Comparison of ENCODE assay signal across 8 cellular contexts in genomic region chr18:21179590-21180220, GRCh38.
A peak's percentile ranks its signal among the peaks of the same experiment; 100 is the strongest.
DNase-seq lines count a peak whose midpoint lies in the region; ATAC-seq, FAIRE-seq and TF ChIP-seq lines count a peak whose summit lies in the region.

No MANE protein-coding gene starts in this region.

- H3K36me3 Mint-ChIP-seq in astrocyte (ENCODE audit: low read depth, unreplicated experiment): no peaks in the 10 kb centered on the region

- whole genome bisulfite sequencing in SK-N-SH (ENCODE audit: low lambda C conversion rate): 22% methylated on average over 7 of the region's 7 CpGs
- no CpG with 5 or more reads among the region's 7 CpGs for WGBS in iPS DF 6.9 (ENCODE audit: insufficient coverage, insufficient read length)

- peaks cover 5% of the 10 kb centered on the region for H3K27me3 Mint-ChIP-seq in astrocyte (ENCODE audit: low read depth, unreplicated experiment)

- H3K27ac ChIP-seq in SK-N-SH (ENCODE audit: low read depth in 2 of 2, low read length in 1 of 2) (no peak overlapping the region), astrocyte (ENCODE audit: low read depth, low read length) (no peak overlapping the region), iPS DF 6.9 (ENCODE audit: low read length) (no peak overlapping the region)

- H3K4me1 Mint-ChIP-seq in astrocyte (ENCODE audit: low read depth, unreplicated experiment): no peaks in the 10 kb centered on the region

- no peaks in the 10 kb centered on the region for H3K9me2 ChIP-seq in SK-N-SH

- H3K79me2 ChIP-seq in SK-N-SH (ENCODE audit: insufficient read depth) (no peaks in the 10 kb centered on the region), astrocyte (ENCODE audit: insufficient read depth, low read length) (no peaks in the 10 kb centered on the region)

- H3K36me3 ChIP-seq in H7 (replicated peaks; ENCODE audit: control insufficient read depth, insufficient read depth, low read length) (no peaks in the 10 kb centered on the region), SK-N-SH (replicated peaks in 1 of 2; ENCODE audit: control insufficient read depth in 1 of 2, insufficient read depth in 2 of 2, low read length in 1 of 2) (no peaks in the 10 kb centered on the region), astrocyte (ENCODE audit: insufficient read depth, low read length) (no peaks in the 10 kb centered on the region), iPS DF 6.9 (ENCODE audit: control insufficient read depth, insufficient read depth, low read length) (no peaks in the 10 kb centered on the region)

- peak overlapping the region; percentile 73; the same call in 1 of the 2 replicates for H2AFZ ChIP-seq in SK-N-SH (ENCODE audit: low read depth)
- no peak overlapping the region for H2AFZ ChIP-seq in astrocyte (ENCODE audit: low read depth, low read length)

- H3K9me3 ChIP-seq in SK-N-SH: no peaks in the 10 kb centered on the region
- no peaks in the 10 kb centered on the region for H3K9me3 ChIP-seq in astrocyte (ENCODE audit: insufficient read depth, low read depth, low read length)
- H3K9me3 ChIP-seq in iPS DF 6.9 (ENCODE audit: control insufficient read depth, insufficient read depth, low read length): no peaks in the 10 kb centered on the region

- H3K27me3 ChIP-seq in H7 (ENCODE audit: control insufficient read depth, insufficient read depth, low read length) (no peaks in the 10 kb centered on the region; the same call in 1 of the 2 replicates), SK-N-SH (ENCODE audit: insufficient read depth) (no peaks in the 10 kb centered on the region), astrocyte (ENCODE audit: insufficient read depth, low read length) (no peaks in the 10 kb centered on the region), iPS DF 6.9 (ENCODE audit: control insufficient read depth, insufficient read depth, low read length) (no peaks in the 10 kb centered on the region)

- H3K4me1 ChIP-seq in SK-N-SH (ENCODE audit: control insufficient read depth in 1 of 2, insufficient read depth in 2 of 2, low read depth in 1 of 2, low read length in 1 of 2) (no peaks in the 10 kb centered on the region), astrocyte (ENCODE audit: insufficient read depth, low read length) (no peaks in the 10 kb centered on the region), iPS DF 6.9 (ENCODE audit: control insufficient read depth, insufficient read depth, low read length) (no peaks in the 10 kb centered on the region)

- CTCF ChIA-PET in SK-N-SH (lab: Yijun Ruan, JAX): interaction anchor here (0.6 to 2.7 kb wide), 22 partner anchors 9 to 894 kb away, joined by 3 to 12 read pairs (median 3); no protein-coding TSS in a partner anchor

- H4K20me1 ChIP-seq in SK-N-SH (ENCODE audit: insufficient read depth) (no peaks in the 10 kb centered on the region), astrocyte (ENCODE audit: insufficient read depth, low read length) (no peaks in the 10 kb centered on the region)

- H3K9ac ChIP-seq in SK-N-SH: no peak overlapping the region
- H3K9ac ChIP-seq in astrocyte (ENCODE audit: low read length): no peak overlapping the region

- no peak overlapping the region for H3K27ac Mint-ChIP-seq in astrocyte (ENCODE audit: unreplicated experiment)

- H3K4me3 ChIP-seq in H7 (ENCODE audit: insufficient read depth, low read depth, low read length) (no peak overlapping the region), SK-N-SH (ENCODE audit: low read depth in 2 of 2, low read length in 1 of 2) (peak overlapping the region in 1 of 2 experiments; percentile 4; a peak in 1 of 4 replicates), astrocyte (ENCODE audit: insufficient read depth, low read depth, low read length) (no peak overlapping the region), iPS DF 6.9 (ENCODE audit: low read length) (no peak overlapping the region)

- H3K4me2 ChIP-seq in SK-N-SH (no peak overlapping the region), astrocyte (ENCODE audit: low read length) (no peak overlapping the region)

- POLR2A ChIA-PET in SK-N-SH (lab: Yijun Ruan, JAX): no interaction called here

- TF ChIP-seq RAD21 in SK-N-SH (IDR thresholded peaks at IDR 0.05; ENCODE audit: low read length): peak; percentile 84

- no peaks in the 10 kb centered on the region for H3K9me3 Mint-ChIP-seq in astrocyte (ENCODE audit: unreplicated experiment)

- H3F3A ChIP-seq in SK-N-SH (replicated peaks; ENCODE audit: insufficient read depth): no peaks in the 10 kb centered on the region

- peak; percentile 37 for FAIRE-seq in astrocyte (lab: Jason Lieb, UNC)

- peak; percentile 87 for TF ChIP-seq CTCF in SK-N-SH (IDR thresholded peaks at IDR 0.05)
- peak; percentile 81 for TF ChIP-seq CTCF in astrocyte (IDR thresholded peaks at IDR 0.05; ENCODE audit: insufficient read depth, low read depth, low read length)

- no peak for ATAC-seq in HG03196 (IDR thresholded peaks at IDR 0.05; ENCODE audit: unreplicated experiment)

- no peak overlapping the region for H3K4me3 Mint-ChIP-seq in astrocyte (ENCODE audit: unreplicated experiment)

- DNase-seq in GM04504 (ENCODE audit: low read depth): peak; percentile 46
- peak; percentile 62 for DNase-seq in H7
- peak; percentile 87 for DNase-seq in NAMALWA (ENCODE audit: low spot score)
- peak; percentile 45 for DNase-seq in SK-N-SH
- DNase-seq in astrocyte (ENCODE audit: low read depth): peak; percentile 39
- peak; percentile 50 for DNase-seq in iPS DF 6.9 (ENCODE audit: low read depth, low spot score)
- peak; percentile 7 to 28 for DNase-seq in stimulated activated CD4-positive, alpha-beta T cell treated with anti-CD3 and anti-CD28 coated beads, Interleukin-15, amount 100 ng/mL, for 48 hours (ENCODE audit: low read depth in 2 of 2)

- TF ChIP-seq EP300 in SK-N-SH (IDR thresholded peaks at IDR 0.05; ENCODE audit: borderline replicate concordance in 1 of 2, low read depth in 1 of 2, low read length in 1 of 2): no peak

TF ChIP-seq in SK-N-SH, 30 proteins besides CTCF, POLR2A, EP300 and RAD21:
- TF ChIP-seq MXI1 (IDR thresholded peaks at IDR 0.05; ENCODE audit: low read depth, low read length) (no peak), SMC3 (IDR thresholded peaks at IDR 0.05; ENCODE audit: low read depth, low read length) (peak; percentile 80), YY1 (IDR thresholded peaks at IDR 0.05; ENCODE audit: low read depth) (peak; percentile 69; the same call in 1 of the 2 replicates), RXRA (IDR thresholded peaks at IDR 0.05; ENCODE audit: borderline replicate concordance, low read depth) (no peak), CHD2 (IDR thresholded peaks at IDR 0.05; ENCODE audit: low read length, partially characterized antibody) (no peak), ZBTB33 (IDR thresholded peaks at IDR 0.05; ENCODE audit: borderline replicate concordance, low read depth) (no peak), TCF12 (IDR thresholded peaks at IDR 0.05) (no peak)

Comparison
In these comparisons a context has a peak if more than half of its experiments do, and no peak if none do; other contexts are left out.
1. DNase-seq: peak in every context shown above with its lines; median percentile 87 in NAMALWA; 62 in H7; 50 in iPS DF 6.9; 46 in GM04504; 45 in SK-N-SH; 39 in astrocyte; 18 in stimulated activated CD4-positive, alpha-beta T cell treated with anti-CD3 and anti-CD28 coated beads, Interleukin-15, amount 100 ng/mL, for 48 hours.